8 cellular contexts compared by ENCODE assay signal in the genomic region with DNA sequence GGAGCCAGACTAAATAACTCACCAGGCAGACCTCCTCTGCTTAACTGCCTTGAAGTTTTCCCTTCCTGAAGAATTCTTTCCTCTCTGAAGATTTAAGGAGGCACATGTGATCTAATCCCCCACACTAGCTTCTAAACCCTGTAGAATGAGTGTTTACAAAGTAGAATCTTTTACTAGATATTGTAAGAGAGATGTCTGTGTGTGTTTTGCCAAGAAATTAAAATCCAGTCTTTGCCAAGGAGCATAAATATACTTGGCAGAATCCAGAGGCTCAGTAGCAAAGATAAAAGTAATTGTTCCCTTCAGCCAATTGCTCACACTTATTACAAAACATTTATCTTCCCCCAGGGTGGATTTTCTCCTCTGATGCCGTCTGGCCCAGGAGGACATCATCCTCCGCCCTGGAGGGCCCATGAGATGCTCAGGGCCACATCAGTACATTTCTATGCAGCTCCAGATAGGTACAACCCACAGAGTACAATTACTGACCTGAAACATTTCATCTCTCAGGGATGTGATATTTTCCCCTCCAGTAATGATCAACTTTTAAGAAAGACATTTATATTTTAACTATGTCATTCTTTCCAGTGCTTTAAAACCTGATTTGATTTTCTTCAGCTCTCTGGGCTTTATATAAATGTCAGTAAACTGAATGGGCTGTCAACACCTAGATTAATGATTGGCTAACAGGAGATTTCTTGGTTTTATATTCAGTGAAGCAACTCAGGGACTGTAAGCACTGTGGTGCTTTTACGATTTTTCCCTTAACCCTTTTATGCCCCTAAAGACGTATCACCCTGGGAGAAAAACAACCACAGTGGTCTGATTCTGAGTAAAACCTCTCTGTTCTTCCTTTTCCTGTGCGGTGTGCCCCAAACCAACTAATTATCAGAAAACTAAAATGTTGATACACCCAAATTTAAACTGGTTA.
DNase-seq lines count a peak whose midpoint lies in the region; ATAC-seq and TF ChIP-seq lines count a peak whose summit lies in the region.

No MANE protein-coding gene starts in this region.

- H3K4me3 Mint-ChIP-seq in central memory CD8-positive, alpha-beta T cell = peak overlapping the region; percentile 63

- no peaks in the 10 kb centered on the region for H3K9me3 Mint-ChIP-seq in central memory CD8-positive, alpha-beta T cell

- H3K9ac ChIP-seq in rectal smooth muscle tissue (ENCODE audit: low read length) = no peak overlapping the region

- no peak overlapping the region for H3K4me3 ChIP-seq in AG10803 (ENCODE audit: low read length)
- H3K4me3 ChIP-seq in rectal smooth muscle tissue (ENCODE audit: low read length) = no peak overlapping the region

- H3K36me3 Mint-ChIP-seq in central memory CD8-positive, alpha-beta T cell (ENCODE audit: insufficient read depth) = peaks cover 4% of the 10 kb centered on the region

- peak; percentile 81 for DNase-seq in AG10803 (ENCODE audit: low read depth)
- peak in 1 of 2 donors; percentile 30 for DNase-seq in central memory CD8-positive, alpha-beta T cell (ENCODE audit: low spot score in 2 of 2)
- DNase-seq in HUDEP-2 (lab: John Stamatoyannopoulos, UW; ENCODE audit: unreplicated experiment in 76 of 76) = no peak
- DNase-seq in UCSD-AML1 (lab: John Stamatoyannopoulos, UW; ENCODE audit: unreplicated experiment) = no peak
- DNase-seq in NCI-H187 (lab: John Stamatoyannopoulos, UW) = no peak

- peaks cover 70% of the 10 kb centered on the region for H3K4me1 Mint-ChIP-seq in central memory CD8-positive, alpha-beta T cell

- H3K27ac Mint-ChIP-seq in central memory CD8-positive, alpha-beta T cell (ENCODE audit: low read depth) = peak overlapping the region; percentile 81

- no peaks in the 10 kb centered on the region for H3K36me3 ChIP-seq in rectal smooth muscle tissue (ENCODE audit: control insufficient read depth, insufficient read depth, low read length)

- peak; percentile 62 for ATAC-seq in GM19023 (IDR thresholded peaks at IDR 0.05; ENCODE audit: unreplicated experiment)
- ATAC-seq in HG03558 (IDR thresholded peaks at IDR 0.05; ENCODE audit: extremely low read depth, unreplicated experiment) = peak; percentile 54
- peak; percentile 89 for ATAC-seq in central memory CD8-positive, alpha-beta T cell (replicated peaks; ENCODE audit: extremely low read depth, poor library complexity, severe bottlenecking)

- H3K4me1 ChIP-seq in rectal smooth muscle tissue (ENCODE audit: control insufficient read depth, insufficient read depth, low read length) = peaks cover 10% of the 10 kb centered on the region

- TF ChIP-seq CTCF in AG10803 (conservative IDR thresholded peaks at IDR 0.05; ENCODE audit: low read length) = no peak

- peak overlapping the region; percentile 70 for H3K27ac ChIP-seq in rectal smooth muscle tissue (ENCODE audit: low read depth, low read length)

- no peaks in the 10 kb centered on the region for H3K27me3 Mint-ChIP-seq in central memory CD8-positive, alpha-beta T cell

- no peaks in the 10 kb centered on the region for H3K27me3 ChIP-seq in rectal smooth muscle tissue (ENCODE audit: control insufficient read depth, insufficient read depth, low read length)
